17 cellular contexts compared by ENCODE assay signal in genomic region chr1:97581614-97582051, GRCh38.
DNase-seq lines count a peak whose midpoint lies in the region; ATAC-seq and TF ChIP-seq lines count a peak whose summit lies in the region.
"Had no signal": no experiment of that assay in that cellular context is flagged by ENCODE, and none has a peak within 500 bp of the region (broad histone marks: within the 10 kb centered on the region; RNA-seq: fewer than 3 reads in every experiment).

No MANE protein-coding gene starts in this region.

- no peak for TF ChIP-seq CTCF in foreskin keratinocyte (conservative IDR thresholded peaks at IDR 0.05)

- H3K27me3 ChIP-seq in foreskin keratinocyte: no peaks in the 10 kb centered on the region
- H3K27me3 ChIP-seq: esophagus squamous epithelium had no signal

- ATAC-seq in foreskin keratinocyte (peak; percentile 60), HG03095 (IDR thresholded peaks at IDR 0.05; ENCODE audit: unreplicated experiment) (no peak), GM19035 (IDR thresholded peaks at IDR 0.05; ENCODE audit: unreplicated experiment) (no peak)
- ATAC-seq: activated CD4-positive, alpha-beta T cell treated with anti-CD3 and anti-CD28 coated beads for 36 hours; activated T-cell treated with anti-CD3 and anti-CD28 coated beads, Interleukin-2, amount 50 U/mL, for 4 hours; K562 had no signal

- no peak overlapping the region for H3K27ac ChIP-seq in foreskin keratinocyte
- H3K27ac ChIP-seq: esophagus squamous epithelium had no signal

- DNase-seq in A172 (ENCODE audit: low spot score): peak; percentile 61
- peak; percentile 69 for DNase-seq in HCEC 1CT
- peak; percentile 1 for DNase-seq in SW480 (ENCODE audit: low spot score)
- peak; percentile 53 to 74 for DNase-seq in foreskin keratinocyte
- no peak for DNase-seq in medulla oblongata (ENCODE audit: extremely low spot score)
- no peak for DNase-seq in activated T-cell treated with anti-CD3 and anti-CD28 coated beads, Interleukin-2, amount 50 U/mL, for 48 hours
- DNase-seq: activated CD4-positive, alpha-beta T cell treated with anti-CD3 and anti-CD28 coated beads for 36 hours; activated T-cell treated with anti-CD3 and anti-CD28 coated beads, Interleukin-2, amount 50 U/mL, for 4 hours; anterior cingulate cortex; cortex of kidney; esophagus squamous epithelium; NCI-H1436; NCI-H526 treated with DMSO at 0.1 percent for 48 hours; stimulated activated CD4-positive, alpha-beta T cell treated with anti-CD3 and anti-CD28 coated beads, Interleukin-12 subunit alpha, Interleukin-12 subunit beta, amount 100 ng/mL, for 4 hours had no signal

- H3K4me1 ChIP-seq in foreskin keratinocyte: no peaks in the 10 kb centered on the region
- H3K4me1 ChIP-seq: esophagus squamous epithelium had no signal

Comparison
In these comparisons a context has a peak if more than half of its experiments do, and no peak if none do; other contexts are left out.
1. DNase-seq: peak in A172 (single experiment), HCEC 1CT (single experiment), SW480 (single experiment) and foreskin keratinocyte (2 of 2); none in medulla oblongata (single experiment) and activated T-cell treated with anti-CD3 and anti-CD28 coated beads, Interleukin-2, amount 50 U/mL, for 48 hours (0 of 2).